ENCODE assay signal across 8 cellular contexts in the genomic region with DNA sequence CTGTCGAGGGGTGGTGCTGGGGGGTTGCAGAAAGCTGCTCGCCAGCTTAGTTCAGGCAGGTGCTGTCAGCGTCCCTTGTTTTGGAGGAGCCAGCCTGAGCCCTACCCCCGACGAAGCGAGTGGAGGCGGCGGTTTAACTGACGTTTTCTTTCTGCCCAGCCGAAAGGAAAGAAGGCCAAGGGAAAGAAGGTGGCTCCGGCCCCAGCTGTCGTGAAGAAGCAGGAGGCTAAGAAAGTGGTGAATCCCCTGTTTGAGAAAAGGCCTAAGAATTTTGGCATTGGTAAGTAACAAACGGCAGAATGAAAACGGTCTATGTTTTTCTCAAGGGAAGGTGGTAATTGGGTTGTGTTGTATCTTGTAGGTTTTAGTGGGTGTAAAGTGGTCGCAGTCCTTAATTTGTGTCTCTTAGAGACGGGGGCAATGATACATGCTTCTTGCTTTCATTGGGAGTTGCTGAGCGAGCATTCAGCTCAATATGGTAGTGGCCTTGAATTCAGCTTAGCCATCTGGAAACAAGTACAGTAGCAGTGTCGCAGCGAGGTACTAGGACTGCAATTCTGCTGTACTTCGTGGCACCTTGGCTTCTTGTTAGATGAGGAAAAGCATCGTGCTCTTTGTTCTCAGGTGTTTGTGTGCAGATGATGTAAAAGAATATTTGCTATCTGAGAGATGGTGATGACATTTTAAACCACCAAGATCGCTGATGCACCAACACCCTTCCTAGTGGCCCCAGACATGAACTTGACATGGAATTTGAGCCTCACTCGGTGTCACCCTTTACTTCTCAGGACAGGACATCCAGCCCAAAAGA. TPM values are rescaled to one million over a fixed set of nuclear protein-coding genes. Genes with fewer than 3 reads are reported as not detected.
DNase-seq lines count a peak whose midpoint lies in the region; ATAC-seq and TF ChIP-seq lines count a peak whose summit lies in the region.

No MANE protein-coding gene starts in this region.

- CTCF ChIA-PET in activated naive CD4-positive, alpha-beta T cell treated with anti-CD3 and anti-CD28 coated beads, Interleukin-2, amount 10 ng/mL, durations not matched to agents 7 days and 5 days (lab: Charles Lee) = interaction anchor here (1.0 to 2.0 kb wide), 3 partner anchors 9 to 54 kb away, joined by 3 to 6 read pairs (median 6); no protein-coding TSS in a partner anchor

- H3K4me1 ChIP-seq in body of pancreas (peaks cover 27% of the 10 kb centered on the region), lower lobe of right lung (peaks cover 30% of the 10 kb centered on the region), upper lobe of left lung (peaks cover 24 to 39% (median 26%) of the 10 kb centered on the region in 4 donors)

- H3K4me1 Mint-ChIP-seq in activated naive CD4-positive, alpha-beta T cell treated with anti-CD3 and anti-CD28 coated beads, Interleukin-2, amount 10 ng/mL, durations not matched to agents 7 days and 5 days = peaks cover 44% of the 10 kb centered on the region

- H3K4me3 ChIP-seq in body of pancreas (peak overlapping the region; percentile 97 to 98), lower lobe of right lung (peak overlapping the region; percentile 93), upper lobe of left lung (peak overlapping the region; percentile 72 to 98 (median 86))

- H3K36me3 ChIP-seq in body of pancreas (replicated peaks in 1 of 2; ENCODE audit: insufficient read depth in 1 of 2, low read depth in 2 of 2) (peaks cover 9 to 26% of the 10 kb centered on the region in 2 donors), lower lobe of right lung (peaks cover 75% of the 10 kb centered on the region), upper lobe of left lung (peaks cover 31 to 69% (median 55%) of the 10 kb centered on the region in 4 donors)

- H3K9me3 Mint-ChIP-seq in activated naive CD4-positive, alpha-beta T cell treated with anti-CD3 and anti-CD28 coated beads, Interleukin-2, amount 10 ng/mL, durations not matched to agents 7 days and 5 days = no peaks in the 10 kb centered on the region

- no peak for ATAC-seq in body of pancreas
- no peak for ATAC-seq in lower lobe of right lung
- no peak for ATAC-seq in upper lobe of left lung (ENCODE audit: low FRiP score in 2 of 2)
- no peak for ATAC-seq in GM21367 (IDR thresholded peaks at IDR 0.05; ENCODE audit: unreplicated experiment)
- no peak for ATAC-seq in HG02571 (IDR thresholded peaks at IDR 0.05; ENCODE audit: unreplicated experiment)
- no peak for ATAC-seq in HG03039 (IDR thresholded peaks at IDR 0.05; ENCODE audit: unreplicated experiment)

- TF ChIP-seq POLR2A in body of pancreas (IDR thresholded peaks at IDR 0.05) (no peak), upper lobe of left lung (IDR thresholded peaks at IDR 0.05) (no peak)

- intact Hi-C loops in body of pancreas (cut with DNase I) (no loop called here), lower lobe of right lung (cut with DNase I) (no loop called here)

- TF ChIP-seq CTCF in body of pancreas (IDR thresholded peaks at IDR 0.05) (no peak), lower lobe of right lung (IDR thresholded peaks at IDR 0.05) (no peak), upper lobe of left lung (IDR thresholded peaks at IDR 0.05) (no peak)

- H3K27ac ChIP-seq in body of pancreas (peak overlapping the region; percentile 87 to 95 (median 94)), lower lobe of right lung (peak overlapping the region; percentile 92), upper lobe of left lung (peak overlapping the region; percentile 84 to 96 (median 92))

- no peak for DNase-seq in activated naive CD4-positive, alpha-beta T cell treated with anti-CD3 and anti-CD28 coated beads, Interleukin-2, amount 10 ng/mL, durations not matched to agents 7 days and 5 days
- no peak for DNase-seq in activated naive CD4-positive, alpha-beta T cell (lab: John Stamatoyannopoulos, UW)
- DNase-seq in body of pancreas (no peak), lower lobe of right lung (no peak), upper lobe of left lung (no peak)

- H3K27me3 Mint-ChIP-seq in activated naive CD4-positive, alpha-beta T cell treated with anti-CD3 and anti-CD28 coated beads, Interleukin-2, amount 10 ng/mL, durations not matched to agents 7 days and 5 days = no peaks in the 10 kb centered on the region

- peak overlapping the region; percentile 100 for H3K4me3 Mint-ChIP-seq in activated naive CD4-positive, alpha-beta T cell treated with anti-CD3 and anti-CD28 coated beads, Interleukin-2, amount 10 ng/mL, durations not matched to agents 7 days and 5 days

- H3K9me3 ChIP-seq in body of pancreas (no peaks in the 10 kb centered on the region), lower lobe of right lung (no peaks in the 10 kb centered on the region), upper lobe of left lung (no peaks in the 10 kb centered on the region)

- H3K36me3 Mint-ChIP-seq in activated naive CD4-positive, alpha-beta T cell treated with anti-CD3 and anti-CD28 coated beads, Interleukin-2, amount 10 ng/mL, durations not matched to agents 7 days and 5 days = peaks cover 64% of the 10 kb centered on the region

- H3K27me3 ChIP-seq in body of pancreas (no peaks in the 10 kb centered on the region), lower lobe of right lung (ENCODE audit: low read depth) (no peaks in the 10 kb centered on the region), upper lobe of left lung (no peaks in the 10 kb centered on the region)

- TF ChIP-seq EP300 in upper lobe of left lung (IDR thresholded peaks at IDR 0.05) = no peak

- peak overlapping the region; percentile 96 for H3K27ac Mint-ChIP-seq in activated naive CD4-positive, alpha-beta T cell treated with anti-CD3 and anti-CD28 coated beads, Interleukin-2, amount 10 ng/mL, durations not matched to agents 7 days and 5 days

- WGBS in body of pancreas, 2 donors = 9 to 10% methylated on average over 21 to 23 of the region's 23 CpGs
- 23% methylated on average over 21 to 23 of the region's 23 CpGs for WGBS in upper lobe of left lung, 2 donors

RNA-seq across cellular contexts. Expression of gene RPL7A, which starts 0.9 kb away (rescaled TPM):
- total RNA-seq in body of pancreas = 1,000 to 10,000 TPM; 1,478 to 1,480 TPM
- 1,397 TPM for total RNA-seq in lower lobe of right lung
- 1,000 to 10,000 TPM in 4 of 6 donors, 100 to 1,000 TPM in 2; 840 to 1,613 (median 1,352) TPM for total RNA-seq in upper lobe of left lung

RNA-seq across cellular contexts. Expression of gene MED22, which starts 1.0 kb away (rescaled TPM):
- total RNA-seq in body of pancreas = 10 to 100 TPM; 15.8 to 16.3 TPM
- total RNA-seq in lower lobe of right lung = 24.4 TPM
- total RNA-seq in upper lobe of left lung = 10 to 100 TPM; 28.1 to 41.0 (median 30.5) TPM

RNA-seq across cellular contexts. Expression of gene SURF1, which starts 7.3 kb away (rescaled TPM):
- total RNA-seq in body of pancreas (10 to 100 TPM; 31.0 to 43.1 TPM), lower lobe of right lung (49.4 TPM), upper lobe of left lung (10 to 100 TPM; 25.1 to 64.8 (median 45.5) TPM)

RNA-seq across cellular contexts. Expression of gene SURF2, which starts 7.4 kb away (rescaled TPM):
- total RNA-seq in body of pancreas (10 to 100 TPM; 20.0 to 27.0 TPM), lower lobe of right lung (15.2 TPM), upper lobe of left lung (10 to 100 TPM; 18.1 to 31.5 (median 21.7) TPM)

RNA-seq across cellular contexts. Expression of gene SURF6, which starts 13.0 kb away (rescaled TPM):
- total RNA-seq in body of pancreas (10 to 100 TPM; 20.8 to 37.9 TPM), lower lobe of right lung (15.2 TPM), upper lobe of left lung (10 to 100 TPM; 16.6 to 30.4 (median 24.7) TPM)
